ENCODE assay signal across 16 cellular contexts in the genomic region with DNA sequence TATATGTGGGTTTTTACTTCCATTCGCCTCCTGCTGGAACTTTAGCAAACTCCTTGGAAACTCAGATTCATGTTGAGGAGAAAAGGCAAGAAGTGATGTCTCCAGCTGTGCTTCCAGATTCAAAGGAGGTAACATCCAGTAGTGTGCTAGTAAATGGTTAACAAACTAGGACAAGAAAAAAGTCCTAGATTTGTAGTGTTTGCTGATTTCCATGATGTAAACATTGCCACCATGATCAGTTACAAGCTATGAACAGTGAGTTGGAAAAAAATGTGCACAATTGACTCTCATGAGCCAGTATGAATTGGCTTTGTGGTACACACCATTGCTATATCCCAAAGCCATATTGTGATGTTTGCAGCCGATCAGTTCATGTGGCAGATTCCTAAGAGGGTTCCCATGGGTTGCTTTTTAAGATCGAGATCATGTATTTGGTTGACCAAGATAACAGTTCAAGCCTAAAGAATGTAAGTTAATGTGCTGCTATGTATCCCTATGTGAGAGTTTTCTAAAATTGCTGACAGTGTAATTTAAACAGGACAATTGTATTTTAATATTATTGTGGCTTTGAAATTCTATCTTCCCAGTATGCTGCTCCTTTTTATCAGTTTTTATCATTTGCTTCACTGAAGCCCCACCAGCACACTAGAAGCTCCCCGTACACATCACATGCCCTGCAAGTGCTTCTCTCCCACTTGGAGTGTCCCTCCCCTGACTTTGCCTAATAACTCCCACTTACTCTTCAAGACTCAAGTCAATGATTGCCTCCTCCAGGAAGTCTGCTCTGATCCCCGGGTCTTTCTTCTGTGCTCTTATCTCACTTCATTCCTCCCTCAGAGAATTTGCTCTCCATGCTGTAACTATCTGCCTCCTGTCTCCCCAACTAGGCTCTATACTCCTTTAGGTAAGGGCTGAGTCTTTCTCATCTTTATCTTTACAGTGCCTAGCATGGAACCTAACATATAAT.
"Had no signal": no experiment of that assay in that cellular context is flagged by ENCODE, and none has a peak within 500 bp of the region (broad histone marks: within the 10 kb centered on the region; RNA-seq: fewer than 3 reads in every experiment).

No MANE protein-coding gene starts in this region.

- ATAC-seq: activated T-helper 17 cell treated with anti-CD3 and anti-CD28 coated beads, Interleukin-2, amount 50 U/mL, for 72 hours; esophagus mucosa; foreskin keratinocyte; left cardiac atrium; pancreas; stimulated activated naive B cell treated with anti-CD40 and anti-IgM and Interleukin-4, amounts not matched to agents 10 μg/mL and 1 μg/mL and 100 μg/mL, for 72 hours had no signal

- H3K27me3 ChIP-seq: foreskin keratinocyte, pancreas, tibial artery, uterus had no signal

- H3K4me3 Mint-ChIP-seq: activated T-helper 17 cell treated with anti-CD3 and anti-CD28 coated beads, Interleukin-2, amount 50 U/mL, for 72 hours; immature natural killer cell had no signal

- DNase-seq: activated CD4-positive, alpha-beta T cell treated with anti-CD3 and anti-CD28 coated beads for 1 hour; activated CD4-positive, alpha-beta T cell treated with anti-CD3 and anti-CD28 coated beads, Interleukin-2, amount 50 U/mL, for 4 hours; activated naive CD4-positive, alpha-beta T cell treated with Interleukin-2 at 50 U/mL for 16 hours; anterior cingulate cortex; foreskin keratinocyte; immature natural killer cell; left cardiac atrium; pancreas; stimulated activated CD4-positive, alpha-beta T cell treated with anti-CD3 and anti-CD28 coated beads, Interleukin-2, amount 100 ng/mL, for 48 hours; stimulated activated naive B cell treated with anti-CD40 and anti-IgM and Interleukin-4, amounts not matched to agents 10 μg/mL and 1 μg/mL and 100 μg/mL, for 72 hours; tibial artery; uterus had no signal

- H3K9me3 ChIP-seq: pancreas, tibial artery, uterus had no signal

- H3K27ac ChIP-seq: foreskin keratinocyte, pancreas, tibial artery, uterus, VCaP had no signal

- H3K36me3 ChIP-seq: pancreas, uterus had no signal

- H3K9me3 Mint-ChIP-seq: activated T-helper 17 cell treated with anti-CD3 and anti-CD28 coated beads, Interleukin-2, amount 50 U/mL, for 72 hours; immature natural killer cell; stimulated activated naive B cell treated with anti-CD40 and anti-IgM and Interleukin-4, amounts not matched to agents 10 μg/mL and 1 μg/mL and 100 μg/mL, for 72 hours had no signal

- H3K27me3 Mint-ChIP-seq: activated T-helper 17 cell treated with anti-CD3 and anti-CD28 coated beads, Interleukin-2, amount 50 U/mL, for 72 hours; stimulated activated naive B cell treated with anti-CD40 and anti-IgM and Interleukin-4, amounts not matched to agents 10 μg/mL and 1 μg/mL and 100 μg/mL, for 72 hours had no signal

- H3K4me1 ChIP-seq: pancreas, uterus had no signal

- H3K4me3 ChIP-seq: lung, pancreas, tibial artery, uterus had no signal

- H3K27ac Mint-ChIP-seq: activated T-helper 17 cell treated with anti-CD3 and anti-CD28 coated beads, Interleukin-2, amount 50 U/mL, for 72 hours; immature natural killer cell; stimulated activated naive B cell treated with anti-CD40 and anti-IgM and Interleukin-4, amounts not matched to agents 10 μg/mL and 1 μg/mL and 100 μg/mL, for 72 hours had no signal

- H3K4me1 Mint-ChIP-seq: activated T-helper 17 cell treated with anti-CD3 and anti-CD28 coated beads, Interleukin-2, amount 50 U/mL, for 72 hours; immature natural killer cell; stimulated activated naive B cell treated with anti-CD40 and anti-IgM and Interleukin-4, amounts not matched to agents 10 μg/mL and 1 μg/mL and 100 μg/mL, for 72 hours had no signal
